9 cellular contexts compared by ENCODE assay signal in genomic region chr15:73658645-73659044, GRCh38. TPM values are rescaled to one million over a fixed set of nuclear protein-coding genes. Genes with fewer than 3 reads are reported as not detected.
"Had no signal": no experiment of that assay in that cellular context is flagged by ENCODE, and none has a peak within 500 bp of the region (broad histone marks: within the 10 kb centered on the region; RNA-seq: fewer than 3 reads in every experiment).

No MANE protein-coding gene starts in this region.

- DNase-seq: GM23248, GOT3, H7, HFFc6 had no signal

- H3K9me3 ChIP-seq: HAP-1 had no signal

- H3K36me3 ChIP-seq: HAP-1 had no signal

- H3K4me1 Mint-ChIP-seq: IgD-negative memory B cell had no signal

- H3K4me3 ChIP-seq: GM23248, HAP-1 had no signal

- H3K4me1 ChIP-seq: HAP-1 had no signal

- ATAC-seq: HCT116, HepG2 had no signal

- H3K4me3 Mint-ChIP-seq: HFFc6, IgD-negative memory B cell had no signal

- H3K27ac ChIP-seq: GM23248, HL-60 had no signal

- H3K9me3 Mint-ChIP-seq: HFFc6 had no signal

- H3K9ac ChIP-seq: GM23248 had no signal

- H3K27ac Mint-ChIP-seq: HFFc6, IgD-negative memory B cell had no signal

RNA-seq across cellular contexts. Expression of gene CD276, which starts 25.5 kb away (rescaled TPM):
- polyA plus RNA-seq: IgD-negative memory B cell had no signal
